1 cellular context compared by ENCODE assay signal in genomic region chr17:63442549-63443035, GRCh38.
A peak's percentile ranks its signal among the peaks of the same experiment; 100 is the strongest.
TF ChIP-seq lines count a peak whose summit lies in the region.

No MANE protein-coding gene starts in this region.

TF ChIP-seq in K562, 482 proteins besides CTCF, POLR2A, EP300 and RAD21 (continued from another document):
- TF ChIP-seq PBX2 (CRISPR knock-in tag; IDR thresholded peaks at IDR 0.05; ENCODE audit: low read depth) = no peak
- 0 out of 2 replicates have a peak, but pooled peaks have one; percentile 15 for TF ChIP-seq PBX2 (tag; conservative IDR thresholded peaks at IDR 0.05; ENCODE audit: low read depth)
- peak; percentile 18; the same call in 1 of the 2 replicates for TF ChIP-seq SMC3 (conservative IDR thresholded peaks at IDR 0.05; ENCODE audit: insufficient read depth, low read depth, low read length)
- no peak for TF ChIP-seq KHSRP (IDR thresholded peaks at IDR 0.05)
- TF ChIP-seq TFAP4 (CRISPR knock-in tag; IDR thresholded peaks at IDR 0.05; ENCODE audit: borderline replicate concordance) = peak; percentile 21; the same call in 1 of the 2 replicates
- TF ChIP-seq PHF21A (IDR thresholded peaks at IDR 0.05; ENCODE audit: borderline replicate concordance, low read depth) = no peak
- TF ChIP-seq RCOR1 (IDR thresholded peaks at IDR 0.05; ENCODE audit: borderline replicate concordance in 1 of 2, low read depth in 2 of 2, low read length in 2 of 2) = peak in 1 of 2 experiments; percentile 17; a peak in 1 of 4 replicates
- TF ChIP-seq ETV1 (tag; conservative IDR thresholded peaks at IDR 0.05; ENCODE audit: low read depth) = no peak
- TF ChIP-seq KDM4B (IDR thresholded peaks at IDR 0.05; ENCODE audit: borderline replicate concordance in 2 of 2, low read depth in 1 of 2) = peak in 1 of 2 experiments; percentile 12; a peak in 1 of 4 replicates
- TF ChIP-seq MEIS2 (IDR thresholded peaks at IDR 0.05; ENCODE audit: partially characterized antibody) = peak; percentile 72
- no peak for TF ChIP-seq BHLHE40 (IDR thresholded peaks at IDR 0.05; ENCODE audit: low read length)
